Comparison of ENCODE assay signal across 7 cellular contexts in the genomic region with DNA sequence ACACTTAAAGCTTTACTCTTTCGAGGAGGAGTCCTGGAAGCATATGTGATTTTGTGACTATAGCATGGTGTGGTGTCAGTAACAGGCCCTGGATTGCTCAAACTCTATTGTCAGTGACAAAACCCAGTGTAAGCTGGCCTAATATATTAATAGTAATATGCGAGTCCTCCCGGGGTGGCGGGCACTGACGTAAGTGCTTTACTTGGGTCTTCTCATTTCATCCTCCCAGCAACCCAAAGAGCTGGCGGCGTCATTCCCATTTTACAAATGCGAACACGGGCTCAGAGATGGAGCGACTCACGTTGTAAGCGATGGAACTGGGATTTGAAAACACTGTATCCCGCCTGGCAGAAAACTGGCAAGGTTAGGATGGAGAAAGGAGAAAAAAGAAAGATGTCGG. TPM values are rescaled to one million over a fixed set of nuclear protein-coding genes. Genes with fewer than 3 reads are reported as not detected.
A peak's percentile ranks its signal among the peaks of the same experiment; 100 is the strongest.
DNase-seq lines count a peak whose midpoint lies in the region; ATAC-seq and TF ChIP-seq lines count a peak whose summit lies in the region.

No MANE protein-coding gene starts in this region.

- intact Hi-C loops in right cardiac atrium (cut with DNase I) (no loop called here), spleen (cut with DNase I; ENCODE audit: low total_unique reads) (loop anchor here (10.0 kb wide), 1 partner anchor 58 kb away; no protein-coding TSS in a partner anchor)

- no peaks in the 10 kb centered on the region for H3K9me3 ChIP-seq in WERI-Rb-1 (ENCODE audit: severe bottlenecking)
- no peaks in the 10 kb centered on the region for H3K9me3 ChIP-seq in right cardiac atrium (ENCODE audit: control insufficient read depth, low read length)
- H3K9me3 ChIP-seq in spleen = no peaks in the 10 kb centered on the region

- H3K4me1 ChIP-seq in right cardiac atrium (ENCODE audit: control insufficient read depth, insufficient read depth, low read length) (no peaks in the 10 kb centered on the region), spleen (peaks cover 35 to 82% (median 56%) of the 10 kb centered on the region in 6 donors)

- TF ChIP-seq POLR2A in spleen (IDR thresholded peaks at IDR 0.05) = no peak

- H3K27ac ChIP-seq in WERI-Rb-1 (peak overlapping the region; percentile 98), right cardiac atrium (ENCODE audit: low read length) (peak overlapping the region; percentile 10), spleen (peak overlapping the region; percentile 79 to 93 (median 88))

- 53% methylated on average over 14 of the region's 14 CpGs for WGBS in right cardiac atrium
- WGBS in spleen, 5 donors = 56 to 69% (median 59%) methylated on average over 14 of the region's 14 CpGs

- DNase-seq in HFF-Myc (ENCODE audit: extremely low read depth, low read depth) (no peak), WERI-Rb-1 (no peak), right cardiac atrium (peak in 1 of 3 donors; percentile 42), spleen (no peak), HT-29 (ENCODE audit: low spot score) (no peak), NCI-H1092 (lab: John Stamatoyannopoulos, UW) (no peak)

- no peaks in the 10 kb centered on the region for H3K27me3 ChIP-seq in WERI-Rb-1 (ENCODE audit: insufficient read depth, low read depth, severe bottlenecking)
- H3K27me3 ChIP-seq in right cardiac atrium (ENCODE audit: control insufficient read depth, insufficient read depth) = no peaks in the 10 kb centered on the region
- H3K27me3 ChIP-seq in spleen (replicated peaks in 1 of 7) = no peaks in the 10 kb centered on the region

- TF ChIP-seq CTCF in HFF-Myc (IDR thresholded peaks at IDR 0.05; ENCODE audit: low read depth, low read length, missing control alignments) (no peak), WERI-Rb-1 (IDR thresholded peaks at IDR 0.05; ENCODE audit: low read depth, low read length) (no peak), spleen (IDR thresholded peaks at IDR 0.05 in 8 of 11, conservative IDR thresholded peaks at IDR 0.05 in 3 of 11) (no peak)

- H3K4me3 ChIP-seq in HFF-Myc (replicated peaks; ENCODE audit: low read depth, low read length) (peak overlapping the region; percentile 86), WERI-Rb-1 (ENCODE audit: low read depth, low read length) (peak overlapping the region; percentile 90), right cardiac atrium (ENCODE audit: low read length) (peak overlapping the region; percentile 41), spleen (peak overlapping the region; percentile 64 to 98 (median 92))

- H3K36me3 ChIP-seq in WERI-Rb-1 (peaks cover 34% of the 10 kb centered on the region), spleen (peaks cover 0 to 48% (median 9%) of the 10 kb centered on the region in 6 donors)

- ATAC-seq in right cardiac atrium (no peak), GM21619 (IDR thresholded peaks at IDR 0.05; ENCODE audit: unreplicated experiment) (no peak)

RNA-seq across cellular contexts. Expression of gene TECPR1, which starts 0.6 kb away (rescaled TPM):
- 10 to 100 TPM; 20.9 to 25.5 (median 25.1) TPM for total RNA-seq in right cardiac atrium
- polyA plus RNA-seq in right cardiac atrium = 10.5 TPM
- total RNA-seq in spleen = 10 to 100 TPM; 19.0 to 86.4 (median 46.1) TPM
- polyA plus RNA-seq in spleen = 10 to 100 TPM in 2 of 3 donors, 1 to 10 TPM in 1; 8.4 to 26.1 (median 14.3) TPM
- 36.2 and 47.6 TPM in 2 replicates for total RNA-seq in HT-29 (2014; rRNA removed; shearing (Covaris generic))

RNA-seq across cellular contexts. Expression of gene BRI3, which starts 28.8 kb away (rescaled TPM):
- total RNA-seq in right cardiac atrium = 100 to 1,000 TPM; 156 to 203 (median 187) TPM
- polyA plus RNA-seq in right cardiac atrium = 209 TPM
- 100 to 1,000 TPM in 4 of 7 donors, 10 to 100 TPM in 3; 59.3 to 264 (median 191) TPM for total RNA-seq in spleen
- 100 to 1,000 TPM in 2 of 3 donors, 10 to 100 TPM in 1; 100.0 to 229 (median 164) TPM for polyA plus RNA-seq in spleen
- 206 and 239 TPM in 2 replicates for total RNA-seq in HT-29 (2014; rRNA removed; shearing (Covaris generic))

RNA-seq across cellular contexts. Expression of gene BHLHA15, which starts 41.4 kb away (rescaled TPM):
- total RNA-seq in right cardiac atrium = under 1 TPM in 2 of 4 donors, not detected in 2; 0.53 to 0.57 TPM
- polyA plus RNA-seq in right cardiac atrium = not detected
- total RNA-seq in spleen = 10 to 100 TPM in 3 of 7 donors, 1 to 10 TPM in 4; 3.1 to 40.7 (median 9.3) TPM
- under 1 TPM in 2 of 3 donors, not detected in 1; 0.11 to 0.61 TPM for polyA plus RNA-seq in spleen
- 16.2 and 21.8 TPM in 2 replicates for total RNA-seq in HT-29 (2014; rRNA removed; shearing (Covaris generic))

Comparison
In these comparisons a context has a peak if more than half of its experiments do, and no peak if none do; other contexts are left out.
1. H3K4me3 ChIP-seq: peak in every context shown above with its lines; median percentile 92 in spleen; 90 in WERI-Rb-1; 86 in HFF-Myc; 41 in right cardiac atrium.
2. H3K27ac ChIP-seq: peak in every context shown above with its lines; median percentile 98 in WERI-Rb-1; 88 in spleen; 10 in right cardiac atrium.